1 cellular context compared by ENCODE assay signal in the genomic region with DNA sequence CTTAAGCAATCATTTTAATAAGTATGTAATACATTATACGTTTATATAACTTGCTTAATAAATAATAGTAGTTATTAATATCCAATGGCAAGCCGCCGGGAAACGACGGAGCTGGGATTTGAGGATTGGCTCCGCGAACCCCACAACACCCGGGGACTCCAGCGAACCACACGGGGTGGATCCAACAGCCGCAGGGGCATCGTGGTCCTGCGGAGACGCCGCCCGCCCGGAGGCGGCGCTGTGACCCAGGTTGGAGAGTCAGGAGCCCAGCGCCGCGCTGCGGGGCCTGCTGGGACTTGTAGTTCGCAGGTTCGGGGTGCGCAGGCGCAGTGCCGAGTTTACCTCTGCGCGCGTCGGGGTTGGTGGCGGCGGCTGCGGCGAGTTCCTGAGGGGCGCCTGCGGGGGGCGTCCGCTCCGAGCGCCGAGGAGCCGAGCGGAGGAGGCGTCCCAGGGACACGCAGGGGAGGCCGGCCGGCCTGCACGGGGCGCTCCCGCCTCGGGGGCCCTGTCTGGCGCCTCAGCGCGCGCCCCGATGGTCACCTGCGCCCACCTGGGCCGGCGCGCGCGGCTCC.
A peak's percentile ranks its signal among the peaks of the same experiment; 100 is the strongest.
TF ChIP-seq lines count a peak whose summit lies in the region.

Gene ZNF554, plus strand, starts transcription at position 329 of the 572 bp plus-strand sequence. Its CDS starts 204 bp downstream, at position 533.

TF ChIP-seq in HepG2, 621 proteins besides CTCF, POLR2A, EP300 and RAD21 (continued from another document and continues in another):
- TF ChIP-seq, protein P1, sequence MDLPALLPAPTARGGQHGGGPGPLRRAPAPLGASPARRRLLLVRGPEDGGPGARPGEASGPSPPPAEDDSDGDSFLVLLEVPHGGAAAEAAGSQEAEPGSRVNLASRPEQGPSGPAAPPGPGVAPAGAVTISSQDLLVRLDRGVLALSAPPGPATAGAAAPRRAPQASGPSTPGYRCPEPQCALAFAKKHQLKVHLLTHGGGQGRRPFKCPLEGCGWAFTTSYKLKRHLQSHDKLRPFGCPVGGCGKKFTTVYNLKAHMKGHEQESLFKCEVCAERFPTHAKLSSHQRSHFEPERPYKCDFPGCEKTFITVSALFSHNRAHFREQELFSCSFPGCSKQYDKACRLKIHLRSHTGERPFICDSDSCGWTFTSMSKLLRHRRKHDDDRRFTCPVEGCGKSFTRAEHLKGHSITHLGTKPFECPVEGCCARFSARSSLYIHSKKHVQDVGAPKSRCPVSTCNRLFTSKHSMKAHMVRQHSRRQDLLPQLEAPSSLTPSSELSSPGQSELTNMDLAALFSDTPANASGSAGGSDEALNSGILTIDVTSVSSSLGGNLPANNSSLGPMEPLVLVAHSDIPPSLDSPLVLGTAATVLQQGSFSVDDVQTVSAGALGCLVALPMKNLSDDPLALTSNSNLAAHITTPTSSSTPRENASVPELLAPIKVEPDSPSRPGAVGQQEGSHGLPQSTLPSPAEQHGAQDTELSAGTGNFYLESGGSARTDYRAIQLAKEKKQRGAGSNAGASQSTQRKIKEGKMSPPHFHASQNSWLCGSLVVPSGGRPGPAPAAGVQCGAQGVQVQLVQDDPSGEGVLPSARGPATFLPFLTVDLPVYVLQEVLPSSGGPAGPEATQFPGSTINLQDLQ (CRISPR knock-in tag; IDR thresholded peaks at IDR 0.05): no peak
- TF ChIP-seq PRPF4 (IDR thresholded peaks at IDR 0.05; ENCODE audit: low read depth, low read length, poor library complexity, severe bottlenecking) (no peak), ZNF547 (CRISPR knock-in tag; IDR thresholded peaks at IDR 0.05) (peak; percentile 35; the same call in 1 of the 2 replicates), GABPA (IDR thresholded peaks at IDR 0.05; ENCODE audit: low read depth, low read length) (no peak), GABPA (CRISPR knock-in tag; IDR thresholded peaks at IDR 0.05; ENCODE audit: low read depth) (peak; percentile 76), ZNF878 (CRISPR knock-in tag; IDR thresholded peaks at IDR 0.05) (no peak), AHR (CRISPR knock-in tag; IDR thresholded peaks at IDR 0.05) (peak; percentile 60; the same call in 1 of the 2 replicates), GPN1 (CRISPR knock-in tag; IDR thresholded peaks at IDR 0.05; ENCODE audit: borderline replicate concordance) (no peak), CBFB (CRISPR knock-in tag; IDR thresholded peaks at IDR 0.05) (peak; percentile 89), DMAP1 (CRISPR knock-in tag; IDR thresholded peaks at IDR 0.05) (no peak; the same call in 1 of the 2 replicates), TBP (CRISPR knock-in tag; IDR thresholded peaks at IDR 0.05) (no peak), SAP130 (CRISPR knock-in tag; IDR thresholded peaks at IDR 0.05; ENCODE audit: low read depth) (peak; percentile 81), HOXA3 (CRISPR knock-in tag; IDR thresholded peaks at IDR 0.05) (peak; percentile 79), U2AF1 (optimal IDR thresholded peaks at IDR 0.05; ENCODE audit: low read depth, low read length) (no peak), PLRG1 (conservative IDR thresholded peaks at IDR 0.05) (no peak), ZNF367 (CRISPR knock-in tag; IDR thresholded peaks at IDR 0.05; ENCODE audit: borderline replicate concordance) (0 out of 2 replicates have a peak, but pooled peaks have one; percentile 50), ZBED4 (CRISPR knock-in tag; IDR thresholded peaks at IDR 0.05; ENCODE audit: borderline replicate concordance) (0 out of 2 replicates have a peak, but pooled peaks have one; percentile 34), NPAS2 (CRISPR knock-in tag; IDR thresholded peaks at IDR 0.05; ENCODE audit: borderline replicate concordance) (no peak), KLF16 (CRISPR knock-in tag; IDR thresholded peaks at IDR 0.05) (peak in 1 of 2 experiments; percentile 83; a peak in 2 of 4 replicates), TFDP1 (CRISPR knock-in tag; IDR thresholded peaks at IDR 0.05; ENCODE audit: borderline replicate concordance) (peak; percentile 48; the same call in 1 of the 2 replicates), GLI4 (CRISPR knock-in tag; IDR thresholded peaks at IDR 0.05; ENCODE audit: borderline replicate concordance) (no peak), ZNF510 (CRISPR knock-in tag; IDR thresholded peaks at IDR 0.05; ENCODE audit: low read depth) (peak; percentile 78; the same call in 1 of the 2 replicates), KDM3A (CRISPR knock-in tag; IDR thresholded peaks at IDR 0.05; ENCODE audit: low read depth) (peak; percentile 90; the same call in 1 of the 2 replicates), REPIN1 (CRISPR knock-in tag; IDR thresholded peaks at IDR 0.05; ENCODE audit: borderline replicate concordance, low read depth) (peak; percentile 67; the same call in 1 of the 2 replicates), SOX5 (CRISPR knock-in tag; IDR thresholded peaks at IDR 0.05; ENCODE audit: borderline replicate concordance) (peak; percentile 59), ASH2L (IDR thresholded peaks at IDR 0.05; ENCODE audit: insufficient read length, low read depth, low read length) (peak; percentile 32), ZNF569 (CRISPR knock-in tag; IDR thresholded peaks at IDR 0.05; ENCODE audit: borderline replicate concordance) (no peak), LBX2 (CRISPR knock-in tag; IDR thresholded peaks at IDR 0.05; ENCODE audit: borderline replicate concordance) (no peak), ZNF660 (CRISPR knock-in tag; IDR thresholded peaks at IDR 0.05; ENCODE audit: borderline replicate concordance, low read depth) (no peak), ZNF468 (CRISPR knock-in tag; IDR thresholded peaks at IDR 0.05) (no peak), HOXA9 (CRISPR knock-in tag; IDR thresholded peaks at IDR 0.05; ENCODE audit: borderline replicate concordance) (no peak), HNF4A (CRISPR knock-in tag; IDR thresholded peaks at IDR 0.05) (peak; percentile 36; the same call in 1 of the 2 replicates), EHMT2 (IDR thresholded peaks at IDR 0.05; ENCODE audit: borderline replicate concordance, low read depth, low read length) (no peak), MLLT10 (CRISPR knock-in tag; IDR thresholded peaks at IDR 0.05) (no peak), ZSCAN12 (CRISPR knock-in tag; IDR thresholded peaks at IDR 0.05) (no peak), SIX1 (CRISPR knock-in tag; IDR thresholded peaks at IDR 0.05; ENCODE audit: borderline replicate concordance) (0 out of 2 replicates have a peak, but pooled peaks have one; percentile 16), GABPB1 (CRISPR knock-in tag; IDR thresholded peaks at IDR 0.05) (peak; percentile 91), ZBTB20 (CRISPR knock-in tag; IDR thresholded peaks at IDR 0.05; ENCODE audit: borderline replicate concordance, low read depth) (peak; percentile 74), ATF1 (CRISPR knock-in tag; IDR thresholded peaks at IDR 0.05) (no peak), RXRB (CRISPR knock-in tag; IDR thresholded peaks at IDR 0.05; ENCODE audit: borderline replicate concordance) (peak; percentile 72; the same call in 1 of the 2 replicates), ZNF704 (CRISPR knock-in tag; IDR thresholded peaks at IDR 0.05; ENCODE audit: borderline replicate concordance) (no peak), PITX1 (CRISPR knock-in tag; IDR thresholded peaks at IDR 0.05) (peak; percentile 50; the same call in 1 of the 2 replicates), AGO1 (IDR thresholded peaks at IDR 0.05; ENCODE audit: low read depth, low read length, poor library complexity, severe bottlenecking) (peak; percentile 64), JARID2 (CRISPR knock-in tag; IDR thresholded peaks at IDR 0.05; ENCODE audit: insufficient replicate concordance) (peak; percentile 40), SATB2 (CRISPR knock-in tag; IDR thresholded peaks at IDR 0.05) (no peak)
- TF ChIP-seq, protein P2, sequence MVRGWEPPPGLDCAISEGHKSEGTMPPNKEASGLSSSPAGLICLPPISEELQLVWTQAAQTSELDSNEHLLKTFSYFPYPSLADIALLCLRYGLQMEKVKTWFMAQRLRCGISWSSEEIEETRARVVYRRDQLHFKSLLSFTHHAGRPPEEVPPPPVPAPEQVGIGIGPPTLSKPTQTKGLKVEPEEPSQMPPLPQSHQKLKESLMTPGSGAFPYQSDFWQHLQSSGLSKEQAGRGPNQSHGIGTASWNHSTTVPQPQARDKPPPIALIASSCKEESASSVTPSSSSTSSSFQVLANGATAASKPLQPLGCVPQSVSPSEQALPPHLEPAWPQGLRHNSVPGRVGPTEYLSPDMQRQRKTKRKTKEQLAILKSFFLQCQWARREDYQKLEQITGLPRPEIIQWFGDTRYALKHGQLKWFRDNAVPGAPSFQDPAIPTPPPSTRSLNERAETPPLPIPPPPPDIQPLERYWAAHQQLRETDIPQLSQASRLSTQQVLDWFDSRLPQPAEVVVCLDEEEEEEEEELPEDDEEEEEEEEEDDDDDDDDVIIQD (CRISPR knock-in tag; IDR thresholded peaks at IDR 0.05; ENCODE audit: low read depth): 0 out of 2 replicates have a peak, but pooled peaks have one; percentile 23
- TF ChIP-seq, protein P3, sequence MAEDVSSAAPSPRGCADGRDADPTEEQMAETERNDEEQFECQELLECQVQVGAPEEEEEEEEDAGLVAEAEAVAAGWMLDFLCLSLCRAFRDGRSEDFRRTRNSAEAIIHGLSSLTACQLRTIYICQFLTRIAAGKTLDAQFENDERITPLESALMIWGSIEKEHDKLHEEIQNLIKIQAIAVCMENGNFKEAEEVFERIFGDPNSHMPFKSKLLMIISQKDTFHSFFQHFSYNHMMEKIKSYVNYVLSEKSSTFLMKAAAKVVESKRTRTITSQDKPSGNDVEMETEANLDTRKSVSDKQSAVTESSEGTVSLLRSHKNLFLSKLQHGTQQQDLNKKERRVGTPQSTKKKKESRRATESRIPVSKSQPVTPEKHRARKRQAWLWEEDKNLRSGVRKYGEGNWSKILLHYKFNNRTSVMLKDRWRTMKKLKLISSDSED (CRISPR knock-in tag; IDR thresholded peaks at IDR 0.05): no peak
- TF ChIP-seq, protein P4, sequence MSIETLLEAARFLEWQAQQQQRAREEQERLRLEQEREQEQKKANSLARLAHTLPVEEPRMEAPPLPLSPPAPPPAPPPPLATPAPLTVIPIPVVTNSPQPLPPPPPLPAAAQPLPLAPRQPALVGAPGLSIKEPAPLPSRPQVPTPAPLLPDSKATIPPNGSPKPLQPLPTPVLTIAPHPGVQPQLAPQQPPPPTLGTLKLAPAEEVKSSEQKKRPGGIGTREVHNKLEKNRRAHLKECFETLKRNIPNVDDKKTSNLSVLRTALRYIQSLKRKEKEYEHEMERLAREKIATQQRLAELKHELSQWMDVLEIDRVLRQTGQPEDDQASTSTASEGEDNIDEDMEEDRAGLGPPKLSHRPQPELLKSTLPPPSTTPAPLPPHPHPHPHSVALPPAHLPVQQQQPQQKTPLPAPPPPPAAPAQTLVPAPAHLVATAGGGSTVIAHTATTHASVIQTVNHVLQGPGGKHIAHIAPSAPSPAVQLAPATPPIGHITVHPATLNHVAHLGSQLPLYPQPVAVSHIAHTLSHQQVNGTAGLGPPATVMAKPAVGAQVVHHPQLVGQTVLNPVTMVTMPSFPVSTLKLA (IDR thresholded peaks at IDR 0.05): 0 out of 2 replicates have a peak, but pooled peaks have one; percentile 17
- TF ChIP-seq, protein P5, sequence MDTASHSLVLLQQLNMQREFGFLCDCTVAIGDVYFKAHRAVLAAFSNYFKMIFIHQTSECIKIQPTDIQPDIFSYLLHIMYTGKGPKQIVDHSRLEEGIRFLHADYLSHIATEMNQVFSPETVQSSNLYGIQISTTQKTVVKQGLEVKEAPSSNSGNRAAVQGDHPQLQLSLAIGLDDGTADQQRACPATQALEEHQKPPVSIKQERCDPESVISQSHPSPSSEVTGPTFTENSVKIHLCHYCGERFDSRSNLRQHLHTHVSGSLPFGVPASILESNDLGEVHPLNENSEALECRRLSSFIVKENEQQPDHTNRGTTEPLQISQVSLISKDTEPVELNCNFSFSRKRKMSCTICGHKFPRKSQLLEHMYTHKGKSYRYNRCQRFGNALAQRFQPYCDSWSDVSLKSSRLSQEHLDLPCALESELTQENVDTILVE (CRISPR knock-in tag; IDR thresholded peaks at IDR 0.05): peak; percentile 78; the same call in 1 of the 2 replicates
